8 cellular contexts compared by ENCODE assay signal in the genomic region with DNA sequence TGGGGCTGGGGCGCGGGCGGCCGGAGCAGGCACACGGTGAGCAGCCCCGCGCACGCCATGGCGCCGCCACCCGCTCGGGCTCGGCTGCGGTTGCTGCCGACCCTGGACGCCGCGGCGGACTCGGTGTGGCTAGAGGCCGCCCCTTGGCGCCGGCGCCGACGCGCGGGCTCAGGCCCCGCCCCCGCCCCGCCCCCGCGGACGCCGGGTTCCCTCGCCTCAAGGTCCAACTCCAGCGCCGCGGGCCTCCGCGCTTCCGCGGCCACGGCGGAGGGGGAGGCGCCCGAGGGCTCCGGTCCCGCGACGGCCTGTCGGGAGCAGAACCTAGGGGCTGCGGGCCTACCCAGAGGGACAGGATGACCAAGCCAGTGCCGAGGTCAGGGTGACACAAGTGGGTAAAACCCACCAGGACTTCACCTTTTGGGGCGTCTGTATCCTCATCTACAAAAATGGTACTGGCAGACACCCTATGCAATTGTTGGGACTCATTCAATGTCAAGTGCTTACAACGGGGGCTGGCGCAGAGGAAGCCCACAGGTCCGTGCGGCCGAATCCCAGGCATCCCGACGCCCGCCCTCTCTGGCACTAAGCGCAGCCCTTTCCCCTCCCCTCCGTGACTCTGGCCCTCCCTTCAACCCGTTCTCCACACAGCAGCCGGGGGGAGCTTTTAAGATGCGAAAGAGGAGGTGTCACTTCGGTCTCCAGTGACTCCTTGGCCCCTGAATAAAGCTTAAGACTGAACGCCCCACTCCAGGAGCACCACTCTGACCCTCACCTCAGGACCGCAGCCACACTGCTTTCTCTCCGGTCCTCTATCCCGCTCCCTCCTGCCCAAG. TPM values are rescaled to one million over a fixed set of nuclear protein-coding genes. Genes with fewer than 3 reads are reported as not detected.
DNase-seq lines count a peak whose midpoint lies in the region; ATAC-seq and TF ChIP-seq lines count a peak whose summit lies in the region.

A gene with protein sequence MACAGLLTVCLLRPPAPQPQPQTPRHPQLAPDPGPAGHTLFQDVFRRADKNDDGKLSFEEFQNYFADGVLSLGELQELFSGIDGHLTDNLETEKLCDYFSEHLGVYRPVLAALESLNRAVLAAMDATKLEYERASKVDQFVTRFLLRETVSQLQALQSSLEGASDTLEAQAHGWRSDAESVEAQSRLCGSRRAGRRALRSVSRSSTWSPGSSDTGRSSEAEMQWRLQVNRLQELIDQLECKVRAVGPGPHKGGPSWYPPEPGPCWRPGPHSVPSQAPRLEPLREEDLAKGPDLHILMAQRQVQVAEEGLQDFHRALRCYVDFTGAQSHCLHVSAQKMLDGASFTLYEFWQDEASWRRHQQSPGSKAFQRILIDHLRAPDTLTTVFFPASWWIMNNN (minus strand): TSS at position 135 of the 833 bp plus-strand sequence. CDS start 76 bp downstream, at position 59.

- POLR2A ChIA-PET in A673 (lab: Charles Lee; ENCODE audit: low non-redundant PET), result interaction anchor here (0.6 kb wide), 2 partner anchors 58 to 1941 kb away, joined by 3 to 17 read pairs; a partner anchor contains a TSS

- H3K4me1 ChIP-seq in A673 (ENCODE audit: insufficient read depth, low read length, poor library complexity, severe bottlenecking), result peaks cover 31% of the 10 kb centered on the region

- H3K9me3 Mint-ChIP-seq in endothelial cell (ENCODE audit: unreplicated experiment), result no peaks in the 10 kb centered on the region
- H3K9me3 Mint-ChIP-seq in stimulated activated memory B cell treated with anti-CD40 and anti-IgM and Interleukin-4, amounts not matched to agents 10 μg/mL and 1 μg/mL and 100 μg/mL, for 72 hours, result no peaks in the 10 kb centered on the region

- H3K4me1 Mint-ChIP-seq in endothelial cell (ENCODE audit: unreplicated experiment), result peaks cover 17% of the 10 kb centered on the region
- H3K4me1 Mint-ChIP-seq in stimulated activated memory B cell treated with anti-CD40 and anti-IgM and Interleukin-4, amounts not matched to agents 10 μg/mL and 1 μg/mL and 100 μg/mL, for 72 hours, result peaks cover 32% of the 10 kb centered on the region

- peaks cover 18% of the 10 kb centered on the region for H3K36me3 ChIP-seq in A673 (ENCODE audit: insufficient read depth, low read length, poor library complexity, severe bottlenecking)

- CTCF ChIA-PET in A673 (lab: Charles Lee), result no interaction called here

- H3K27ac Mint-ChIP-seq in endothelial cell (ENCODE audit: unreplicated experiment), result peak within 1 kb of the TSS; percentile 64
- peak within 1 kb of the TSS; percentile 81 for H3K27ac Mint-ChIP-seq in stimulated activated memory B cell treated with anti-CD40 and anti-IgM and Interleukin-4, amounts not matched to agents 10 μg/mL and 1 μg/mL and 100 μg/mL, for 72 hours

- ATAC-seq in GM18502 (IDR thresholded peaks at IDR 0.05; ENCODE audit: poor library complexity, unreplicated experiment) (peak; percentile 76), HG03196 (IDR thresholded peaks at IDR 0.05; ENCODE audit: unreplicated experiment) (peak; percentile 35)
- ATAC-seq in stimulated activated memory B cell treated with anti-CD40 and anti-IgM and Interleukin-4, amounts not matched to agents 10 μg/mL and 1 μg/mL and 100 μg/mL, for 72 hours, result peak; percentile 86

- intact Hi-C loops in A673 (cut with micrococcal nuclease; ENCODE audit: unreplicated experiment), result no loop called here

- peaks cover 8% of the 10 kb centered on the region for H3K36me3 Mint-ChIP-seq in endothelial cell (ENCODE audit: low read depth, unreplicated experiment)
- H3K36me3 Mint-ChIP-seq in stimulated activated memory B cell treated with anti-CD40 and anti-IgM and Interleukin-4, amounts not matched to agents 10 μg/mL and 1 μg/mL and 100 μg/mL, for 72 hours, result no peaks in the 10 kb centered on the region

- H3K4me3 ChIP-seq in A673 (ENCODE audit: low read depth, low read length, poor library complexity, severe bottlenecking), result peak within 1 kb of the TSS; percentile 78

- H3K27ac ChIP-seq in A673 (ENCODE audit: low read depth, low read length, poor library complexity, severe bottlenecking), result peak within 1 kb of the TSS; percentile 88

- peak within 1 kb of the TSS; percentile 93 for H3K4me3 Mint-ChIP-seq in endothelial cell (ENCODE audit: unreplicated experiment)
- H3K4me3 Mint-ChIP-seq in stimulated activated memory B cell treated with anti-CD40 and anti-IgM and Interleukin-4, amounts not matched to agents 10 μg/mL and 1 μg/mL and 100 μg/mL, for 72 hours, result peak within 1 kb of the TSS; percentile 87

- H3K27me3 Mint-ChIP-seq in endothelial cell (ENCODE audit: unreplicated experiment), result peaks cover 12% of the 10 kb centered on the region
- no peaks in the 10 kb centered on the region for H3K27me3 Mint-ChIP-seq in stimulated activated memory B cell treated with anti-CD40 and anti-IgM and Interleukin-4, amounts not matched to agents 10 μg/mL and 1 μg/mL and 100 μg/mL, for 72 hours

- TF ChIP-seq CTCF in A673 (conservative IDR thresholded peaks at IDR 0.05; ENCODE audit: low read depth, low read length), result no peak
- TF ChIP-seq CTCF in endothelial cell (IDR thresholded peaks at IDR 0.05; ENCODE audit: unreplicated experiment), result no peak

- no peaks in the 10 kb centered on the region for H3K9me3 ChIP-seq in A673 (ENCODE audit: low read depth, low read length, poor library complexity, severe bottlenecking)

- DNase-seq in A673 (ENCODE audit: low spot score) (peak; percentile 83), NCI-H82 (lab: John Stamatoyannopoulos, UW) (peak; percentile 84), endothelial cell (ENCODE audit: low spot score) (peak; percentile 75), mesenteric fat pad (ENCODE audit: low spot score) (peak; percentile 95)
- peak in 2 of 3 experiments; percentile 44 to 54 for DNase-seq in activated CD8-positive, alpha-beta memory T cell treated with anti-CD3 and anti-CD28 coated beads for 48 hours (ENCODE audit: low read depth in 2 of 3, low spot score in 2 of 3)

- no peaks in the 10 kb centered on the region for H3K27me3 ChIP-seq in A673 (replicated peaks; ENCODE audit: insufficient read depth, low read depth, low read length, poor library complexity)

- no TSS peak for BruUV-seq in A673 (replicated peaks; lab: Mats Ljungman, UMichigan)

RNA-seq across cellular contexts. Expression of the gene that starts here (rescaled TPM):
- 83.1 and 100 TPM in 2 replicates for total RNA-seq in A673 (2021)
- 9.8 TPM for total RNA-seq in endothelial cell (ENCODE audit: unreplicated experiment)
- 22.5 TPM for total RNA-seq in mesenteric fat pad

Comparison
In these comparisons a context has a peak if more than half of its experiments do, and no peak if none do; other contexts are left out.
1. Peak in every context shown above with its lines: DNase-seq, ATAC-seq, H3K4me3 ChIP-seq and H3K27ac ChIP-seq.
2. ATAC-seq: peak in every context shown above with its lines; median percentile 86 in stimulated activated memory B cell treated with anti-CD40 and anti-IgM and Interleukin-4, amounts not matched to agents 10 μg/mL and 1 μg/mL and 100 μg/mL, for 72 hours; 76 in GM18502; 35 in HG03196.